In genomic region chr17:16371742-16372141, GRCh38 we compare ENCODE assay signal across 13 cellular contexts. TPM values are rescaled to one million over a fixed set of nuclear protein-coding genes. Genes with fewer than 3 reads are reported as not detected.
DNase-seq lines count a peak whose midpoint lies in the region; ATAC-seq and TF ChIP-seq lines count a peak whose summit lies in the region.
"Had no signal": no experiment of that assay in that cellular context is flagged by ENCODE, and none has a peak within 500 bp of the region (broad histone marks: within the 10 kb centered on the region; RNA-seq: fewer than 3 reads in every experiment).

No MANE protein-coding gene starts in this region.

- TF ChIP-seq CTCF in progenitor cell of endocrine pancreas (IDR thresholded peaks at IDR 0.05; ENCODE audit: unreplicated experiment): no peak

- no peaks in the 10 kb centered on the region for H3K9me3 Mint-ChIP-seq in activated T-cell treated with anti-CD3 and anti-CD28 coated beads, Interleukin-2, amount 50 U/mL, for 4 hours
- H3K9me3 Mint-ChIP-seq in progenitor cell of endocrine pancreas (ENCODE audit: low read depth): no peaks in the 10 kb centered on the region
- H3K9me3 Mint-ChIP-seq: CD8-positive, alpha-beta T cell; effector memory CD8-positive, alpha-beta T cell had no signal

- H3K4me1 ChIP-seq in adipocyte (ENCODE audit: control insufficient read depth, insufficient read depth, low read length): peaks cover 19% of the 10 kb centered on the region

- no peaks in the 10 kb centered on the region for H3K36me3 ChIP-seq in adipocyte (ENCODE audit: control insufficient read depth, insufficient read depth, low read length, severe bottlenecking)

- H3K27me3 Mint-ChIP-seq in activated T-cell treated with anti-CD3 and anti-CD28 coated beads, Interleukin-2, amount 50 U/mL, for 4 hours (ENCODE audit: low read depth): no peaks in the 10 kb centered on the region
- no peaks in the 10 kb centered on the region for H3K27me3 Mint-ChIP-seq in progenitor cell of endocrine pancreas
- H3K27me3 Mint-ChIP-seq: effector memory CD8-positive, alpha-beta T cell had no signal

- no peak overlapping the region for H3K27ac Mint-ChIP-seq in progenitor cell of endocrine pancreas
- H3K27ac Mint-ChIP-seq: CD8-positive, alpha-beta T cell; effector memory CD8-positive, alpha-beta T cell had no signal

- peak; percentile 1 for DNase-seq in COLO668 (lab: John Stamatoyannopoulos, UW; ENCODE audit: unreplicated experiment)
- DNase-seq in LHCN-M2 (ENCODE audit: low read depth): peak; percentile 85
- DNase-seq in adipocyte (ENCODE audit: low read depth): peak; percentile 24
- peak; percentile 97 for DNase-seq in iris pigment epithelial cell (ENCODE audit: low read depth)
- no peak for DNase-seq in activated T-cell treated with anti-CD3 and anti-CD28 coated beads, Interleukin-2, amount 50 U/mL, for 4 hours
- DNase-seq in progenitor cell of endocrine pancreas (ENCODE audit: low spot score, unreplicated experiment): no peak
- DNase-seq: anterior cingulate cortex; CD8-positive, alpha-beta T cell; effector memory CD8-positive, alpha-beta T cell; NCI-H446 treated with DMSO at 0.1 percent for 48 hours; substantia nigra had no signal

- H3K4me1 Mint-ChIP-seq in activated T-cell treated with anti-CD3 and anti-CD28 coated beads, Interleukin-2, amount 50 U/mL, for 4 hours (ENCODE audit: low read depth): no peaks in the 10 kb centered on the region
- H3K4me1 Mint-ChIP-seq in progenitor cell of endocrine pancreas (ENCODE audit: low read depth): peaks cover 1% of the 10 kb centered on the region

- no peak overlapping the region for H3K9ac ChIP-seq in adipocyte (ENCODE audit: low read length)

- ATAC-seq in HG02973 (IDR thresholded peaks at IDR 0.05; ENCODE audit: unreplicated experiment) (no peak), HG03457 (IDR thresholded peaks at IDR 0.05; ENCODE audit: unreplicated experiment) (no peak)
- no peak for ATAC-seq in activated T-cell treated with anti-CD3 and anti-CD28 coated beads, Interleukin-2, amount 50 U/mL, for 4 hours
- ATAC-seq: CD8-positive, alpha-beta T cell; effector memory CD8-positive, alpha-beta T cell had no signal

- no peak overlapping the region for H3K4me3 Mint-ChIP-seq in activated T-cell treated with anti-CD3 and anti-CD28 coated beads, Interleukin-2, amount 50 U/mL, for 4 hours
- no peak overlapping the region for H3K4me3 Mint-ChIP-seq in progenitor cell of endocrine pancreas (ENCODE audit: low read depth)
- H3K4me3 Mint-ChIP-seq: CD8-positive, alpha-beta T cell; effector memory CD8-positive, alpha-beta T cell had no signal

- no peaks in the 10 kb centered on the region for H3K27me3 ChIP-seq in adipocyte (replicated peaks; ENCODE audit: control insufficient read depth, insufficient read depth, low read length)

- H3K4me3 ChIP-seq in adipocyte (ENCODE audit: low read length): no peak overlapping the region

- no peaks in the 10 kb centered on the region for H3K36me3 Mint-ChIP-seq in activated T-cell treated with anti-CD3 and anti-CD28 coated beads, Interleukin-2, amount 50 U/mL, for 4 hours (ENCODE audit: insufficient read depth)
- no peaks in the 10 kb centered on the region for H3K36me3 Mint-ChIP-seq in progenitor cell of endocrine pancreas (ENCODE audit: insufficient read depth)
- H3K36me3 Mint-ChIP-seq: CD8-positive, alpha-beta T cell had no signal

- H3K9me3 ChIP-seq in adipocyte (ENCODE audit: control insufficient read depth, low read length): no peaks in the 10 kb centered on the region

RNA-seq across cellular contexts. Expression of gene UBB, which starts 9.1 kb away (rescaled TPM):
- total RNA-seq in LHCN-M2 (2014; rRNA removed) (992 and 1,176 TPM in 2 replicates), progenitor cell of endocrine pancreas (1,450 and 1,477 TPM in 2 replicates)
- 2,961 TPM for polyA plus RNA-seq in LHCN-M2 (2012)
- total RNA-seq in activated T-cell treated with anti-CD3 and anti-CD28 coated beads, Interleukin-2, amount 50 U/mL, for 4 hours: 1,000 to 10,000 TPM; 1,915 to 2,057 (median 1,991) TPM

RNA-seq across cellular contexts. Expression of gene CENPV, which starts 18.5 kb away (rescaled TPM):
- total RNA-seq in LHCN-M2 (2014; rRNA removed) (7.8 and 9.5 TPM in 2 replicates), progenitor cell of endocrine pancreas (201 and 206 TPM in 2 replicates)
- polyA plus RNA-seq in LHCN-M2 (2012): 19.4 TPM
- 100 to 1,000 TPM in 2 of 3 donors, 10 to 100 TPM in 1; 78.4 to 122 (median 103) TPM for total RNA-seq in activated T-cell treated with anti-CD3 and anti-CD28 coated beads, Interleukin-2, amount 50 U/mL, for 4 hours

RNA-seq across cellular contexts. Expression of gene TRPV2, which starts 43.6 kb away (rescaled TPM):
- 54.8 and 56.7 TPM in 2 replicates for total RNA-seq in LHCN-M2 (2014; rRNA removed)
- polyA plus RNA-seq in LHCN-M2 (2012): 59.2 TPM
- 10 to 100 TPM; 24.7 to 34.0 (median 31.0) TPM for total RNA-seq in activated T-cell treated with anti-CD3 and anti-CD28 coated beads, Interleukin-2, amount 50 U/mL, for 4 hours
- total RNA-seq in progenitor cell of endocrine pancreas: 1.3 and 2.1 TPM in 2 replicates

Comparison
In these comparisons a context has a peak if more than half of its experiments do, and no peak if none do; other contexts are left out.
1. DNase-seq: peak in COLO668 (single experiment), LHCN-M2 (single experiment), adipocyte (single experiment) and iris pigment epithelial cell (single experiment); none in activated T-cell treated with anti-CD3 and anti-CD28 coated beads, Interleukin-2, amount 50 U/mL, for 4 hours (single experiment) and progenitor cell of endocrine pancreas (single experiment).